1 cellular context compared by ENCODE assay signal in the genomic region with DNA sequence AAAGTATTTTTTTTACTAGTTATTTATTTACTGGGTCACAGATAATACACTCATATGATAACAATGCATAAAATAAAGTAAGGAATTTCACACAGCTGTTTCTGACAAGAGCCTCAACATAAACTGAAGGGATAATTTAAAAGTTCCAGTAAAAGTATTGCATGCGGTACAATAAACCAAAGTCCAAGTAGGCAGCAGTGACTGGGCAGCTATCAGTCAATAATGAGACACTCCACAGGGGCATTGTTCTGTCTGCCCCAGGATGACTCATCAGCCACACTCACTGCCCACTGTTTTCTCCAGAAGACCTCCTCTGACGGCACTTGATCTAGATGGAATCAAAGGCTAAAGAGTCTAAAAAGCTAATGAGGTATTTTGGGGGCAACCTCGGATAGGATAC.
TF ChIP-seq lines count a peak whose summit lies in the region.

No MANE protein-coding gene starts in this region.

TF ChIP-seq in K562, 482 proteins besides CTCF, POLR2A, EP300 and RAD21 (continued from another document and continues in another):
- TF ChIP-seq, protein P1, sequence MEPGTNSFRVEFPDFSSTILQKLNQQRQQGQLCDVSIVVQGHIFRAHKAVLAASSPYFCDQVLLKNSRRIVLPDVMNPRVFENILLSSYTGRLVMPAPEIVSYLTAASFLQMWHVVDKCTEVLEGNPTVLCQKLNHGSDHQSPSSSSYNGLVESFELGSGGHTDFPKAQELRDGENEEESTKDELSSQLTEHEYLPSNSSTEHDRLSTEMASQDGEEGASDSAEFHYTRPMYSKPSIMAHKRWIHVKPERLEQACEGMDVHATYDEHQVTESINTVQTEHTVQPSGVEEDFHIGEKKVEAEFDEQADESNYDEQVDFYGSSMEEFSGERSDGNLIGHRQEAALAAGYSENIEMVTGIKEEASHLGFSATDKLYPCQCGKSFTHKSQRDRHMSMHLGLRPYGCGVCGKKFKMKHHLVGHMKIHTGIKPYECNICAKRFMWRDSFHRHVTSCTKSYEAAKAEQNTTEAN (CRISPR knock-in tag; IDR thresholded peaks at IDR 0.05): no peak
- TF ChIP-seq DEAF1 (CRISPR knock-in tag; IDR thresholded peaks at IDR 0.05): no peak
- TF ChIP-seq SMC3 (conservative IDR thresholded peaks at IDR 0.05; ENCODE audit: insufficient read depth, low read depth, low read length): no peak
- TF ChIP-seq HNRNPL (IDR thresholded peaks at IDR 0.05; ENCODE audit: low read depth, low read length): no peak
- TF ChIP-seq LEF1 (IDR thresholded peaks at IDR 0.05): no peak
- TF ChIP-seq ARID3A (IDR thresholded peaks at IDR 0.05; ENCODE audit: borderline replicate concordance, low read depth, low read length): no peak
- TF ChIP-seq, protein P2, sequence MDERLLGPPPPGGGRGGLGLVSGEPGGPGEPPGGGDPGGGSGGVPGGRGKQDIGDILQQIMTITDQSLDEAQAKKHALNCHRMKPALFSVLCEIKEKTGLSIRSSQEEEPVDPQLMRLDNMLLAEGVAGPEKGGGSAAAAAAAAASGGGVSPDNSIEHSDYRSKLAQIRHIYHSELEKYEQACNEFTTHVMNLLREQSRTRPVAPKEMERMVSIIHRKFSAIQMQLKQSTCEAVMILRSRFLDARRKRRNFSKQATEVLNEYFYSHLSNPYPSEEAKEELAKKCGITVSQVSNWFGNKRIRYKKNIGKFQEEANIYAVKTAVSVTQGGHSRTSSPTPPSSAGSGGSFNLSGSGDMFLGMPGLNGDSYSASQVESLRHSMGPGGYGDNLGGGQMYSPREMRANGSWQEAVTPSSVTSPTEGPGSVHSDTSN (CRISPR knock-in tag; IDR thresholded peaks at IDR 0.05; ENCODE audit: low read depth): no peak
- TF ChIP-seq, protein P2 (tag; conservative IDR thresholded peaks at IDR 0.05; ENCODE audit: low read depth): 0 out of 2 replicates have a peak, but pooled peaks have one; percentile 9
- TF ChIP-seq ELF2 (CRISPR knock-in tag; IDR thresholded peaks at IDR 0.05): no peak
- TF ChIP-seq, protein P3, sequence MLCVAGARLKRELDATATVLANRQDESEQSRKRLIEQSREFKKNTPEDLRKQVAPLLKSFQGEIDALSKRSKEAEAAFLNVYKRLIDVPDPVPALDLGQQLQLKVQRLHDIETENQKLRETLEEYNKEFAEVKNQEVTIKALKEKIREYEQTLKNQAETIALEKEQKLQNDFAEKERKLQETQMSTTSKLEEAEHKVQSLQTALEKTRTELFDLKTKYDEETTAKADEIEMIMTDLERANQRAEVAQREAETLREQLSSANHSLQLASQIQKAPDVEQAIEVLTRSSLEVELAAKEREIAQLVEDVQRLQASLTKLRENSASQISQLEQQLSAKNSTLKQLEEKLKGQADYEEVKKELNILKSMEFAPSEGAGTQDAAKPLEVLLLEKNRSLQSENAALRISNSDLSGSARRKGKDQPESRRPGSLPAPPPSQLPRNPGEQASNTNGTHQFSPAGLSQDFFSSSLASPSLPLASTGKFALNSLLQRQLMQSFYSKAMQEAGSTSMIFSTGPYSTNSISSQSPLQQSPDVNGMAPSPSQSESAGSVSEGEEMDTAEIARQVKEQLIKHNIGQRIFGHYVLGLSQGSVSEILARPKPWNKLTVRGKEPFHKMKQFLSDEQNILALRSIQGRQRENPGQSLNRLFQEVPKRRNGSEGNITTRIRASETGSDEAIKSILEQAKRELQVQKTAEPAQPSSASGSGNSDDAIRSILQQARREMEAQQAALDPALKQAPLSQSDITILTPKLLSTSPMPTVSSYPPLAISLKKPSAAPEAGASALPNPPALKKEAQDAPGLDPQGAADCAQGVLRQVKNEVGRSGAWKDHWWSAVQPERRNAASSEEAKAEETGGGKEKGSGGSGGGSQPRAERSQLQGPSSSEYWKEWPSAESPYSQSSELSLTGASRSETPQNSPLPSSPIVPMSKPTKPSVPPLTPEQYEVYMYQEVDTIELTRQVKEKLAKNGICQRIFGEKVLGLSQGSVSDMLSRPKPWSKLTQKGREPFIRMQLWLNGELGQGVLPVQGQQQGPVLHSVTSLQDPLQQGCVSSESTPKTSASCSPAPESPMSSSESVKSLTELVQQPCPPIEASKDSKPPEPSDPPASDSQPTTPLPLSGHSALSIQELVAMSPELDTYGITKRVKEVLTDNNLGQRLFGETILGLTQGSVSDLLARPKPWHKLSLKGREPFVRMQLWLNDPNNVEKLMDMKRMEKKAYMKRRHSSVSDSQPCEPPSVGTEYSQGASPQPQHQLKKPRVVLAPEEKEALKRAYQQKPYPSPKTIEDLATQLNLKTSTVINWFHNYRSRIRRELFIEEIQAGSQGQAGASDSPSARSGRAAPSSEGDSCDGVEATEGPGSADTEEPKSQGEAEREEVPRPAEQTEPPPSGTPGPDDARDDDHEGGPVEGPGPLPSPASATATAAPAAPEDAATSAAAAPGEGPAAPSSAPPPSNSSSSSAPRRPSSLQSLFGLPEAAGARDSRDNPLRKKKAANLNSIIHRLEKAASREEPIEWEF (CRISPR knock-in tag; IDR thresholded peaks at IDR 0.05): 0 out of 2 replicates have a peak, but pooled peaks have one; percentile 25
- no peak for TF ChIP-seq ZNF644 (tag; IDR thresholded peaks at IDR 0.05; ENCODE audit: low read depth)
- peak; percentile 47; the same call in 1 of the 2 replicates for TF ChIP-seq SMARCA4 (IDR thresholded peaks at IDR 0.05)
- TF ChIP-seq ZNF146 (CRISPR knock-in tag; IDR thresholded peaks at IDR 0.05; ENCODE audit: unreplicated experiment): no peak
- no peak for TF ChIP-seq HOXB6 (CRISPR knock-in tag; IDR thresholded peaks at IDR 0.05; ENCODE audit: borderline replicate concordance)
- TF ChIP-seq CAMTA2 (CRISPR knock-in tag; conservative IDR thresholded peaks at IDR 0.05): no peak
- TF ChIP-seq USF1 (CRISPR knock-in tag; IDR thresholded peaks at IDR 0.05): no peak
- TF ChIP-seq NUFIP1 (IDR thresholded peaks at IDR 0.05; ENCODE audit: partially characterized antibody): no peak
- TF ChIP-seq TSC22D4 (tag; IDR thresholded peaks at IDR 0.05): no peak
- TF ChIP-seq ETV6 (IDR thresholded peaks at IDR 0.05; ENCODE audit: borderline replicate concordance in 1 of 2, low read depth in 2 of 2, low read length in 1 of 2): no peak
- TF ChIP-seq ETV6 (CRISPR knock-in tag; IDR thresholded peaks at IDR 0.05; ENCODE audit: borderline replicate concordance): no peak
- no peak for TF ChIP-seq ATF1 (CRISPR knock-in tag; IDR thresholded peaks at IDR 0.05)
- no peak for TF ChIP-seq ATF1 (tag; IDR thresholded peaks at IDR 0.05)
- TF ChIP-seq, protein P4, sequence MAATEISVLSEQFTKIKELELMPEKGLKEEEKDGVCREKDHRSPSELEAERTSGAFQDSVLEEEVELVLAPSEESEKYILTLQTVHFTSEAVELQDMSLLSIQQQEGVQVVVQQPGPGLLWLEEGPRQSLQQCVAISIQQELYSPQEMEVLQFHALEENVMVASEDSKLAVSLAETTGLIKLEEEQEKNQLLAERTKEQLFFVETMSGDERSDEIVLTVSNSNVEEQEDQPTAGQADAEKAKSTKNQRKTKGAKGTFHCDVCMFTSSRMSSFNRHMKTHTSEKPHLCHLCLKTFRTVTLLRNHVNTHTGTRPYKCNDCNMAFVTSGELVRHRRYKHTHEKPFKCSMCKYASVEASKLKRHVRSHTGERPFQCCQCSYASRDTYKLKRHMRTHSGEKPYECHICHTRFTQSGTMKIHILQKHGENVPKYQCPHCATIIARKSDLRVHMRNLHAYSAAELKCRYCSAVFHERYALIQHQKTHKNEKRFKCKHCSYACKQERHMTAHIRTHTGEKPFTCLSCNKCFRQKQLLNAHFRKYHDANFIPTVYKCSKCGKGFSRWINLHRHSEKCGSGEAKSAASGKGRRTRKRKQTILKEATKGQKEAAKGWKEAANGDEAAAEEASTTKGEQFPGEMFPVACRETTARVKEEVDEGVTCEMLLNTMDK (IDR thresholded peaks at IDR 0.05; ENCODE audit: borderline replicate concordance, insufficient read depth, low read depth, low read length, poor library complexity, severe bottlenecking): no peak
- TF ChIP-seq FOXM1 (IDR thresholded peaks at IDR 0.05; ENCODE audit: low read depth): no peak
- no peak for TF ChIP-seq FOXM1 (CRISPR knock-in tag; IDR thresholded peaks at IDR 0.05; ENCODE audit: low read depth)
- TF ChIP-seq ZNF785 (CRISPR knock-in tag; IDR thresholded peaks at IDR 0.05): no peak
- no peak for TF ChIP-seq ZNF764 (CRISPR knock-in tag; IDR thresholded peaks at IDR 0.05; ENCODE audit: low read depth)
- TF ChIP-seq THAP12 (CRISPR knock-in tag; IDR thresholded peaks at IDR 0.05): no peak
- no peak for TF ChIP-seq SPI1 (IDR thresholded peaks at IDR 0.05; ENCODE audit: borderline replicate concordance, low read depth, low read length)
- no peak for TF ChIP-seq RBM14 (IDR thresholded peaks at IDR 0.05; ENCODE audit: borderline replicate concordance, insufficient read depth, low read depth, low read length)
- TF ChIP-seq ZNF12 (CRISPR knock-in tag; IDR thresholded peaks at IDR 0.05): no peak
- no peak for TF ChIP-seq ZFP1 (CRISPR knock-in tag; IDR thresholded peaks at IDR 0.05)
- no peak for TF ChIP-seq EGR1 (conservative IDR thresholded peaks at IDR 0.05)
- no peak for TF ChIP-seq CHD4 (IDR thresholded peaks at IDR 0.05; ENCODE audit: insufficient read depth, insufficient replicate concordance, low read depth, low read length, poor library complexity, severe bottlenecking)
- TF ChIP-seq ZNF780A (CRISPR knock-in tag; IDR thresholded peaks at IDR 0.05): no peak
- no peak for TF ChIP-seq NR2F6 (CRISPR knock-in tag; IDR thresholded peaks at IDR 0.05)
- no peak for TF ChIP-seq EWSR1 (IDR thresholded peaks at IDR 0.05; ENCODE audit: borderline replicate concordance, low read depth, partially characterized antibody)
- no peak for TF ChIP-seq POLR2AphosphoS5 (IDR thresholded peaks at IDR 0.05; ENCODE audit: control insufficient read depth, insufficient read depth, low read depth, low read length)
- TF ChIP-seq RBM17 (IDR thresholded peaks at IDR 0.05; ENCODE audit: borderline replicate concordance, low read depth, low read length): no peak
- no peak for TF ChIP-seq ZBTB7A (IDR thresholded peaks at IDR 0.05; ENCODE audit: borderline replicate concordance, control insufficient read depth, low read depth, low read length)
- no peak for TF ChIP-seq ZBTB17 (CRISPR knock-in tag; IDR thresholded peaks at IDR 0.05)
- no peak for TF ChIP-seq PCBP2 (IDR thresholded peaks at IDR 0.05; ENCODE audit: low read depth, low read length, poor library complexity, severe bottlenecking)
- TF ChIP-seq HMG20A (CRISPR knock-in tag; conservative IDR thresholded peaks at IDR 0.05): no peak
